Comparison of ENCODE assay signal across 8 cellular contexts in genomic region chr17:1627987-1628855, GRCh38. TPM values are rescaled to one million over a fixed set of nuclear protein-coding genes. Genes with fewer than 3 reads are reported as not detected.
A peak's percentile ranks its signal among the peaks of the same experiment; 100 is the strongest.
DNase-seq lines count a peak whose midpoint lies in the region; ATAC-seq and TF ChIP-seq lines count a peak whose summit lies in the region.

TSS of gene SLC43A2 (minus strand) at chr17:1628834. CDS start at chr17:1627874, 960 bp downstream.

- DNase-seq in AG04449 (ENCODE audit: low read depth, low spot score) (no peak), NCI-H510A (lab: John Stamatoyannopoulos, UW) (peak; percentile 58), dermis microvascular lymphatic vessel endothelial cell (ENCODE audit: low read depth in 2 of 2) (peak in 1 of 2 donors; percentile 90), left lung (peak; percentile 88 to 96)
- peak; percentile 66 for DNase-seq in activated CD4-positive, alpha-beta T cell treated with anti-CD3 and anti-CD28 coated beads, Interleukin-2, amount 50 U/mL, for 1 hour
- peak; percentile 79 to 81 for DNase-seq in stimulated activated CD4-positive, alpha-beta T cell treated with anti-CD3 and anti-CD28 coated beads, Interleukin-2, amount 100 ng/mL, for 24 hours

- no peaks in the 10 kb centered on the region for H3K9me3 ChIP-seq in left lung

- TF ChIP-seq CTCF in AG04449 (IDR thresholded peaks at IDR 0.05; ENCODE audit: insufficient read depth, low read length, missing control alignments) (no peak), left lung (IDR thresholded peaks at IDR 0.05) (no peak)

- intact Hi-C loops in left lung (cut with DNase I), result loop anchor here (2.0 to 10.0 kb wide), 3 partner anchors 53 to 173 kb away; partner anchors contain the start of gene CRK (in 1 of the 2)

- peak within 1 kb of the TSS; percentile 71 for H3K4me3 ChIP-seq in AG04449 (ENCODE audit: low read depth, low read length)
- peak within 1 kb of the TSS; percentile 78 to 94 for H3K4me3 ChIP-seq in left lung

- peak; percentile 47 for ATAC-seq in GM18868 (IDR thresholded peaks at IDR 0.05; ENCODE audit: unreplicated experiment)
- ATAC-seq in HG03135 (IDR thresholded peaks at IDR 0.05; ENCODE audit: unreplicated experiment), result peak; percentile 50
- ATAC-seq in left lung, result peak; percentile 86

- POLR2A ChIA-PET in AG04449 (lab: Yijun Ruan, JAX), result no interaction called here

- H3K27ac ChIP-seq in left lung, result peak within 1 kb of the TSS; percentile 95

- peaks cover 26 to 70% of the 10 kb centered on the region in 2 donors for H3K4me1 ChIP-seq in left lung

- H3K36me3 ChIP-seq in left lung, result peaks cover 0 to 16% of the 10 kb centered on the region in 2 donors

- CTCF ChIA-PET in AG04449 (lab: Yijun Ruan, JAX), result interaction anchor here (1.0 to 1.4 kb wide), 4 partner anchors 11 to 54 kb away, joined by 4 to 7 read pairs (median 4); partner anchors contain the start of gene RILP

- H3K27me3 ChIP-seq in left lung, result no peaks in the 10 kb centered on the region

RNA-seq across cellular contexts. Expression of gene SLC43A2, which starts in this region (rescaled TPM):
- 19.4 and 36.0 TPM in 2 replicates for total RNA-seq in dermis microvascular lymphatic vessel endothelial cell
- 10 to 100 TPM; 53.1 to 87.9 TPM for total RNA-seq in left lung
